ENCODE assay signal across 12 cellular contexts in genomic region chr18:13389491-13390131, GRCh38.
"Had no signal": no experiment of that assay in that cellular context is flagged by ENCODE, and none has a peak within 500 bp of the region (broad histone marks: within the 10 kb centered on the region; RNA-seq: fewer than 3 reads in every experiment).

No MANE protein-coding gene starts in this region.

- H3K4me1 Mint-ChIP-seq: activated B cell treated with CpG ODN at 0.5 μM for 24 hours had no signal

- DNase-seq: activated B cell treated with CpG ODN at 0.5 μM for 24 hours; activated gamma-delta T cell treated with Interleukin-2 at 50 U/mL for 16 hours; activated T-cell treated with anti-CD3 and anti-CD28 coated beads, Interleukin-2, amount 50 U/mL, for 48 hours; central memory CD4-positive, alpha-beta T cell; dermis blood vessel endothelial cell; naive thymus-derived CD8-positive, alpha-beta T cell; ovary; SIG-M5; stimulated activated CD4-positive, alpha-beta T cell treated with anti-CD3 and anti-CD28 coated beads, Interleukin-4, amount 100 ng/mL, for 4 hours; T-helper 2 cell; transverse colon had no signal

- H2AFZ ChIP-seq: hepatocyte had no signal

- H3K36me3 ChIP-seq: ovary, transverse colon had no signal

- H3K79me2 ChIP-seq: hepatocyte had no signal

- H3K4me2 ChIP-seq: hepatocyte had no signal

- H3K4me3 Mint-ChIP-seq: activated B cell treated with CpG ODN at 0.5 μM for 24 hours; naive thymus-derived CD8-positive, alpha-beta T cell had no signal

- H3K27me3 ChIP-seq: hepatocyte, ovary, transverse colon had no signal

- H3K9me3 Mint-ChIP-seq: activated B cell treated with CpG ODN at 0.5 μM for 24 hours; naive thymus-derived CD8-positive, alpha-beta T cell had no signal

- H3K27ac ChIP-seq: hepatocyte, ovary, transverse colon had no signal

- H3K4me3 ChIP-seq: hepatocyte, ovary, transverse colon had no signal

- H3K27me3 Mint-ChIP-seq: naive thymus-derived CD8-positive, alpha-beta T cell had no signal

- ATAC-seq: naive thymus-derived CD8-positive, alpha-beta T cell had no signal

- H3K9me3 ChIP-seq: ovary, transverse colon had no signal

- H3K27ac Mint-ChIP-seq: activated B cell treated with CpG ODN at 0.5 μM for 24 hours had no signal
